29 cellular contexts compared by ENCODE assay signal in the genomic region with DNA sequence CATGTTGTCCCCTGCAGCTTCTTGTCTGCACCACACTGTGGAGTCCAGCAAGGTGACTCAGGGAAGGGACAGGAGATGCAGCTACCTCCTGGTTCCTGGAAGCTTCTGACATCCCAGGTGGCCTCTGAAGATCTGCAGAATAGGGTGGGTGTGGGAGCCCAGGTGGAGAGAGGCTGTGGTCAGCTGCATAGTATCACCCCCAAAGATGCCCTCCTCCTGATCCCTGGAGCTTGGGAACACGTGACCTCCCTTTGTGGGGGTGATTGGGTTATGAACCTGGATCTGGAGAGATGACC. TPM values are rescaled to one million over a fixed set of nuclear protein-coding genes. Genes with fewer than 3 reads are reported as not detected.
A peak's percentile ranks its signal among the peaks of the same experiment; 100 is the strongest.
DNase-seq lines count a peak whose midpoint lies in the region; ATAC-seq, FAIRE-seq and TF ChIP-seq lines count a peak whose summit lies in the region.
"Had no signal": no experiment of that assay in that cellular context is flagged by ENCODE, and none has a peak within 500 bp of the region (broad histone marks: within the 10 kb centered on the region; RNA-seq: fewer than 3 reads in every experiment).

No MANE protein-coding gene starts in this region.

- H3K27ac ChIP-seq in right cardiac atrium (ENCODE audit: low read length) (no peak overlapping the region), astrocyte (ENCODE audit: low read depth, low read length) (no peak overlapping the region), mucosa of rectum (ENCODE audit: low read depth in 2 of 2, low read length in 2 of 2) (peak overlapping the region; percentile 97 to 99), tibial artery (peak overlapping the region; percentile 82 to 90)
- H3K27ac ChIP-seq: right atrium auricular region had no signal

- no peaks in the 10 kb centered on the region for H4K20me1 ChIP-seq in astrocyte (ENCODE audit: insufficient read depth, low read length)

- intact Hi-C loops in cardiac septum (cut with DNase I) (no loop called here), right cardiac atrium (cut with DNase I) (loop anchor here in 1 of 4 donors (10.0 kb wide), 1 partner anchor 55 kb away; no protein-coding TSS in a partner anchor), tibial artery (cut with DNase I; ENCODE audit: low total_unique reads) (loop anchor here (5.0 kb wide), 1 partner anchor 647 kb away; no protein-coding TSS in a partner anchor)

- H3K9ac ChIP-seq in astrocyte (ENCODE audit: low read length) (no peak overlapping the region), mucosa of rectum (ENCODE audit: low read depth in 1 of 2, low read length in 2 of 2) (peak overlapping the region in 1 of 2 donors; percentile 85)
- H3K9ac ChIP-seq: SK-N-SH had no signal

- H3K27ac Mint-ChIP-seq in astrocyte (ENCODE audit: unreplicated experiment) = peak overlapping the region; percentile 58
- H3K27ac Mint-ChIP-seq: activated CD4-positive, alpha-beta memory T cell treated with anti-CD3 and anti-CD28 coated beads for 36 hours; GM23338; immature natural killer cell; stimulated activated naive CD8-positive, alpha-beta T cell treated with anti-CD3 and anti-CD28 coated beads, Interleukin-15, Interleukin-2, amounts not matched to agents 100 ng/mL and 50 ng/mL, for 24 hours had no signal

- H3K36me3 ChIP-seq in astrocyte (ENCODE audit: insufficient read depth, low read length) = no peaks in the 10 kb centered on the region
- no peaks in the 10 kb centered on the region for H3K36me3 ChIP-seq in mucosa of rectum (ENCODE audit: control insufficient read depth in 2 of 2, insufficient read depth in 2 of 2, low read length in 2 of 2)
- no peaks in the 10 kb centered on the region for H3K36me3 ChIP-seq in tibial artery
- H3K36me3 ChIP-seq: right atrium auricular region had no signal

- ATAC-seq in right cardiac atrium (no peak), GM18907 (IDR thresholded peaks at IDR 0.05; ENCODE audit: unreplicated experiment) (no peak)
- ATAC-seq: GM23338, left ventricle myocardium superior had no signal

- TF ChIP-seq CTCF in astrocyte (IDR thresholded peaks at IDR 0.05; ENCODE audit: insufficient read depth, low read depth, low read length) = no peak
- no peak for TF ChIP-seq CTCF in tibial artery (IDR thresholded peaks at IDR 0.05)

- peak; percentile 53 for DNase-seq in cardiac septum (ENCODE audit: low spot score)
- DNase-seq in right cardiac atrium = no peak
- DNase-seq in astrocyte (ENCODE audit: low read depth) = no peak
- DNase-seq in tibial artery = peak in 1 of 2 donors; percentile 60
- no peak for DNase-seq in DMS53 (lab: John Stamatoyannopoulos, UW)
- DNase-seq in globus pallidus (ENCODE audit: low spot score) = no peak
- DNase-seq: activated CD4-positive, alpha-beta memory T cell treated with anti-CD3 and anti-CD28 coated beads for 36 hours; activated CD4-positive, CD25-positive, alpha-beta regulatory T cell; activated naive CD4-positive, alpha-beta T cell; amniotic stem cell; caudate nucleus; immature natural killer cell; left ventricle myocardium superior; NCI-H1417 treated with DMSO at 0.1 percent for 48 hours; NK-92 treated with Interleukin-12 subunit alpha and Interleukin-12 subunit beta, amount 100 ng/mL, for 24 hours; SK-N-SH had no signal

- WGBS in right cardiac atrium = 93% methylated on average over 1 of the region's 1 CpG

- no peak overlapping the region for H3K4me3 ChIP-seq in right cardiac atrium (ENCODE audit: low read length)
- no peak overlapping the region for H3K4me3 ChIP-seq in astrocyte (ENCODE audit: insufficient read depth, low read depth, low read length)
- H3K4me3 ChIP-seq in mucosa of rectum (ENCODE audit: low read length in 2 of 2) = no peak overlapping the region
- H3K4me3 ChIP-seq in tibial artery = no peak overlapping the region
- H3K4me3 ChIP-seq: GM23338, right atrium auricular region had no signal

- H3K4me3 Mint-ChIP-seq in astrocyte (ENCODE audit: unreplicated experiment) = no peak overlapping the region
- H3K4me3 Mint-ChIP-seq: activated CD4-positive, alpha-beta memory T cell treated with anti-CD3 and anti-CD28 coated beads for 36 hours; GM23338; IgD-negative memory B cell; stimulated activated naive CD8-positive, alpha-beta T cell treated with anti-CD3 and anti-CD28 coated beads, Interleukin-15, Interleukin-2, amounts not matched to agents 100 ng/mL and 50 ng/mL, for 24 hours had no signal

- no peaks in the 10 kb centered on the region for H3K79me2 ChIP-seq in astrocyte (ENCODE audit: insufficient read depth, low read length)

- H3K27me3 Mint-ChIP-seq in astrocyte (ENCODE audit: low read depth, unreplicated experiment) = no peaks in the 10 kb centered on the region
- H3K27me3 Mint-ChIP-seq: activated CD4-positive, alpha-beta memory T cell treated with anti-CD3 and anti-CD28 coated beads for 36 hours; stimulated activated naive CD8-positive, alpha-beta T cell treated with anti-CD3 and anti-CD28 coated beads, Interleukin-15, Interleukin-2, amounts not matched to agents 100 ng/mL and 50 ng/mL, for 24 hours had no signal

- H3K9me3 ChIP-seq in right cardiac atrium (ENCODE audit: control insufficient read depth, low read length) = no peaks in the 10 kb centered on the region
- H3K9me3 ChIP-seq in astrocyte (ENCODE audit: insufficient read depth, low read depth, low read length) = no peaks in the 10 kb centered on the region
- H3K9me3 ChIP-seq in mucosa of rectum (ENCODE audit: control insufficient read depth in 2 of 2, low read length in 2 of 2) = no peaks in the 10 kb centered on the region
- H3K9me3 ChIP-seq in tibial artery = no peaks in the 10 kb centered on the region
- H3K9me3 ChIP-seq: Caco-2, right atrium auricular region, SK-N-SH had no signal

- no peaks in the 10 kb centered on the region for H3K9me3 Mint-ChIP-seq in astrocyte (ENCODE audit: unreplicated experiment)
- H3K9me3 Mint-ChIP-seq: activated CD4-positive, alpha-beta memory T cell treated with anti-CD3 and anti-CD28 coated beads for 36 hours; GM23338; IgD-negative memory B cell; immature natural killer cell; stimulated activated naive CD8-positive, alpha-beta T cell treated with anti-CD3 and anti-CD28 coated beads, Interleukin-15, Interleukin-2, amounts not matched to agents 100 ng/mL and 50 ng/mL, for 24 hours had no signal

- no peak overlapping the region for H2AFZ ChIP-seq in astrocyte (ENCODE audit: low read depth, low read length)
- H2AFZ ChIP-seq: GM23338 had no signal

- H3K27me3 ChIP-seq in right cardiac atrium (ENCODE audit: control insufficient read depth, insufficient read depth) = no peaks in the 10 kb centered on the region
- no peaks in the 10 kb centered on the region for H3K27me3 ChIP-seq in astrocyte (ENCODE audit: insufficient read depth, low read length)
- no peaks in the 10 kb centered on the region for H3K27me3 ChIP-seq in mucosa of rectum (ENCODE audit: control insufficient read depth in 2 of 2, insufficient read depth in 2 of 2, low read length in 2 of 2)
- H3K27me3 ChIP-seq in tibial artery = no peaks in the 10 kb centered on the region
- H3K27me3 ChIP-seq: right atrium auricular region had no signal

- H3K4me1 ChIP-seq in right cardiac atrium (ENCODE audit: control insufficient read depth, insufficient read depth, low read length) = peaks cover 4% of the 10 kb centered on the region
- H3K4me1 ChIP-seq in astrocyte (ENCODE audit: insufficient read depth, low read length) = peaks cover 88% of the 10 kb centered on the region
- H3K4me1 ChIP-seq in mucosa of rectum (ENCODE audit: control insufficient read depth in 2 of 2, insufficient read depth in 2 of 2, low read length in 2 of 2) = peaks cover 66 to 95% of the 10 kb centered on the region in 2 donors
- peaks cover 6 to 98% (median 71%) of the 10 kb centered on the region in 4 donors for H3K4me1 ChIP-seq in tibial artery

- no peaks in the 10 kb centered on the region for H3K36me3 Mint-ChIP-seq in astrocyte (ENCODE audit: low read depth, unreplicated experiment)
- H3K36me3 Mint-ChIP-seq: activated CD4-positive, alpha-beta memory T cell treated with anti-CD3 and anti-CD28 coated beads for 36 hours; IgD-negative memory B cell; immature natural killer cell had no signal

- FAIRE-seq in astrocyte (lab: Jason Lieb, UNC) = no peak
- FAIRE-seq: RCC 7860, urothelium cell line had no signal

- H3K4me2 ChIP-seq in astrocyte (ENCODE audit: low read length) = no peak overlapping the region
- H3K4me2 ChIP-seq: GM23338, SK-N-SH had no signal

- peaks cover 45% of the 10 kb centered on the region for H3K4me1 Mint-ChIP-seq in astrocyte (ENCODE audit: low read depth, unreplicated experiment)
- H3K4me1 Mint-ChIP-seq: GM23338 had no signal

RNA-seq across cellular contexts. Expression of a gene that starts 25.4 kb away (rescaled TPM):
- total RNA-seq in cardiac septum (not detected), right cardiac atrium (not detected), astrocyte (not detected in 2 replicates)
- polyA plus RNA-seq in right cardiac atrium = not detected
- total RNA-seq: activated CD4-positive, alpha-beta memory T cell treated with anti-CD3 and anti-CD28 coated beads for 36 hours; dermis microvascular lymphatic vessel endothelial cell; fibroblast of villous mesenchyme; GM23338; left ventricle myocardium superior; NCI-H460; right atrium auricular region had no signal
- polyA plus RNA-seq: BJ, GM23338, IgD-negative memory B cell, immature natural killer cell, SK-N-SH had no signal

RNA-seq across cellular contexts. Expression of a gene that starts 50.8 kb away (rescaled TPM):
- not detected for total RNA-seq in cardiac septum
- total RNA-seq in right cardiac atrium = not detected
- polyA plus RNA-seq in right cardiac atrium = not detected
- total RNA-seq in astrocyte = not detected in 2 replicates
- total RNA-seq: activated CD4-positive, alpha-beta memory T cell treated with anti-CD3 and anti-CD28 coated beads for 36 hours; Caco-2; dermis microvascular lymphatic vessel endothelial cell; fibroblast of villous mesenchyme; GM23338; left ventricle myocardium superior; NCI-H460; right atrium auricular region had no signal
- polyA plus RNA-seq: BJ, IgD-negative memory B cell, immature natural killer cell, SK-N-SH had no signal

Comparison
In these comparisons a context has a peak if more than half of its experiments do, and no peak if none do; other contexts are left out.
1. H3K27ac ChIP-seq: peak in mucosa of rectum (2 of 2) and tibial artery (2 of 2); none in right cardiac atrium (single experiment) and astrocyte (single experiment).